In the genomic region with DNA sequence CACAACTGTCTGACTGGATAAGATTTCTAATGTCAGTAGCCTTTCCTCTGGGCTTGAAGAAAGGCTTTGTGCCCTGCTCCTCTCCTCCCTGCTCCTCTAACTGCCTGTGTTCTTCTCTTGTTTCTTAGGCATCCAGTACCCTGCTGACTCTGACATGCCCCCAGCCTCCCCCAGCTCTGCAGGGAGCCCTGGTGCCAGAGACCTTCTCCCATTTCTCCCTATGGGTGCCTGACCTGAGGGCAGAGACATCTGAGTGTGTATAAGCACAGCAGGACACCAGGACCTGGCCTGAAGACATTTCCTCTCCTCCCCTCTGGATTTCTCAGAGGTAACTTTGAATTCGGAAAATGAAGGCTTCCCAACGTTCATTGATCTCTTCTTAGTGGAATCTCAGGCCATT, we compare ENCODE assay signal across 23 cellular contexts. TPM values are rescaled to one million over a fixed set of nuclear protein-coding genes. Genes with fewer than 3 reads are reported as not detected.
DNase-seq lines count a peak whose midpoint lies in the region; ATAC-seq and TF ChIP-seq lines count a peak whose summit lies in the region.
"Had no signal": no experiment of that assay in that cellular context is flagged by ENCODE, and none has a peak within 500 bp of the region (broad histone marks: within the 10 kb centered on the region; RNA-seq: fewer than 3 reads in every experiment).

No MANE protein-coding gene starts in this region.

- peaks cover 36 to 51% (median 39%) of the 10 kb centered on the region in 5 donors for H3K36me3 Mint-ChIP-seq in naive thymus-derived CD4-positive, alpha-beta T cell
- H3K36me3 Mint-ChIP-seq in natural killer cell treated with Interleukin-12 subunit alpha and Interleukin-12 subunit beta and Interleukin-15 and Interleukin-18, amount 100 ng/mL, for 72 hours = peaks cover 32% of the 10 kb centered on the region

- CTCF ChIA-PET in naive thymus-derived CD4-positive, alpha-beta T cell (lab: Charles Lee) = no interaction called here

- no peak for ATAC-seq in naive thymus-derived CD4-positive, alpha-beta T cell
- no peak for ATAC-seq in natural killer cell treated with Interleukin-12 subunit alpha and Interleukin-12 subunit beta and Interleukin-15 and Interleukin-18, amount 100 ng/mL, for 72 hours
- no peak for ATAC-seq in GM21528 (IDR thresholded peaks at IDR 0.05; ENCODE audit: low FRiP score, unreplicated experiment)
- ATAC-seq: stimulated activated naive B cell treated with anti-CD40 and anti-IgM and Interleukin-4, amounts not matched to agents 10 μg/mL and 1 μg/mL and 100 μg/mL, for 72 hours had no signal

- intact Hi-C loops in naive thymus-derived CD4-positive, alpha-beta T cell (cut with micrococcal nuclease) = no loop called here
- intact Hi-C loops in vagina (cut with DNase I) = no loop called here

- peaks cover 3 to 20% of the 10 kb centered on the region in 2 donors for H3K4me1 ChIP-seq in naive thymus-derived CD4-positive, alpha-beta T cell (ENCODE audit: control insufficient read depth in 2 of 2, insufficient read depth in 2 of 2, low read length in 2 of 2)
- no peaks in the 10 kb centered on the region for H3K4me1 ChIP-seq in vagina

- H3K4me1 Mint-ChIP-seq in naive thymus-derived CD4-positive, alpha-beta T cell = peaks cover 41 to 95% (median 82%) of the 10 kb centered on the region in 7 donors
- H3K4me1 Mint-ChIP-seq in natural killer cell treated with Interleukin-12 subunit alpha and Interleukin-12 subunit beta and Interleukin-15 and Interleukin-18, amount 100 ng/mL, for 72 hours (ENCODE audit: low read depth in 2 of 2) = peaks cover 38 to 67% of the 10 kb centered on the region in 2 donors

- H3K27ac ChIP-seq in cingulate gyrus (ENCODE audit: low read depth, low read length) (peak overlapping the region; percentile 84), vagina (no peak overlapping the region)
- H3K27ac ChIP-seq in naive thymus-derived CD4-positive, alpha-beta T cell (ENCODE audit: low read depth, low read length) = no peak overlapping the region
- H3K27ac ChIP-seq: adrenal gland, GM23248, KMS-11, PC-9, skin epidermis, thoracic aorta had no signal

- H3K36me3 ChIP-seq in naive thymus-derived CD4-positive, alpha-beta T cell (ENCODE audit: control insufficient read depth in 2 of 3, insufficient read depth in 3 of 3, low read length in 3 of 3) = peaks cover 0 to 46% (median 9%) of the 10 kb centered on the region in 3 experiments
- peaks cover 0 to 6% of the 10 kb centered on the region in 2 donors for H3K36me3 ChIP-seq in vagina
- H3K36me3 ChIP-seq: thoracic aorta had no signal

- no peak for TF ChIP-seq CTCF in vagina (IDR thresholded peaks at IDR 0.05)

- H3K4me3 ChIP-seq in naive thymus-derived CD4-positive, alpha-beta T cell (ENCODE audit: low read length) = no peak overlapping the region
- H3K4me3 ChIP-seq in vagina = no peak overlapping the region
- H3K4me3 ChIP-seq: adrenal gland, GM23248, PC-9, skin epidermis, thoracic aorta had no signal

- H3K4me3 Mint-ChIP-seq in naive thymus-derived CD4-positive, alpha-beta T cell = peak overlapping the region in 1 of 10 donors; percentile 19
- H3K4me3 Mint-ChIP-seq in natural killer cell treated with Interleukin-12 subunit alpha and Interleukin-12 subunit beta and Interleukin-15 and Interleukin-18, amount 100 ng/mL, for 72 hours = no peak overlapping the region
- H3K4me3 Mint-ChIP-seq: activated CD4-positive, alpha-beta memory T cell treated with anti-CD3 and anti-CD28 coated beads for 36 hours; CD14-positive monocyte; stimulated activated naive B cell treated with anti-CD40 and anti-IgM and Interleukin-4, amounts not matched to agents 10 μg/mL and 1 μg/mL and 100 μg/mL, for 72 hours had no signal

- TF ChIP-seq POLR2A in vagina (IDR thresholded peaks at IDR 0.05) = no peak

- H3K9me3 Mint-ChIP-seq in naive thymus-derived CD4-positive, alpha-beta T cell = no peaks in the 10 kb centered on the region
- no peaks in the 10 kb centered on the region for H3K9me3 Mint-ChIP-seq in natural killer cell treated with Interleukin-12 subunit alpha and Interleukin-12 subunit beta and Interleukin-15 and Interleukin-18, amount 100 ng/mL, for 72 hours
- H3K9me3 Mint-ChIP-seq: activated CD4-positive, alpha-beta memory T cell treated with anti-CD3 and anti-CD28 coated beads for 36 hours; stimulated activated naive B cell treated with anti-CD40 and anti-IgM and Interleukin-4, amounts not matched to agents 10 μg/mL and 1 μg/mL and 100 μg/mL, for 72 hours had no signal

- H3K27me3 Mint-ChIP-seq in naive thymus-derived CD4-positive, alpha-beta T cell = no peaks in the 10 kb centered on the region
- no peaks in the 10 kb centered on the region for H3K27me3 Mint-ChIP-seq in natural killer cell treated with Interleukin-12 subunit alpha and Interleukin-12 subunit beta and Interleukin-15 and Interleukin-18, amount 100 ng/mL, for 72 hours
- H3K27me3 Mint-ChIP-seq: activated CD4-positive, alpha-beta memory T cell treated with anti-CD3 and anti-CD28 coated beads for 36 hours had no signal

- no peaks in the 10 kb centered on the region for H3K9me3 ChIP-seq in naive thymus-derived CD4-positive, alpha-beta T cell (ENCODE audit: control insufficient read depth in 2 of 3, low read length in 3 of 3)
- H3K9me3 ChIP-seq in vagina = no peaks in the 10 kb centered on the region
- H3K9me3 ChIP-seq: adrenal gland, thoracic aorta had no signal

- DNase-seq in NCI-H146 treated with DMSO at 0.1 percent for 48 hours (lab: John Stamatoyannopoulos, UW; ENCODE audit: unreplicated experiment) (peak; percentile 18), vagina (ENCODE audit: extremely low spot score in 2 of 2) (peak; percentile 52 to 74), HUDEP-2 (lab: John Stamatoyannopoulos, UW; ENCODE audit: unreplicated experiment in 76 of 76) (no peak)
- no peak for DNase-seq in naive thymus-derived CD4-positive, alpha-beta T cell
- no peak for DNase-seq in natural killer cell treated with Interleukin-12 subunit alpha and Interleukin-12 subunit beta and Interleukin-15 and Interleukin-18, amount 100 ng/mL, for 72 hours (ENCODE audit: low spot score)
- DNase-seq: activated CD4-positive, alpha-beta memory T cell treated with anti-CD3 and anti-CD28 coated beads for 36 hours; activated CD4-positive, CD25-positive, alpha-beta regulatory T cell; cortex of kidney; GM23248; NCI-H1436; NCI-H510A treated with DMSO at 0.1 percent for 48 hours; NK-92 treated with Interleukin-12 subunit alpha and Interleukin-12 subunit beta, amount 100 ng/mL, for 24 hours; PC-9; Right ventricle myocardium superior; stimulated activated CD4-positive, alpha-beta T cell treated with anti-CD3 and anti-CD28 coated beads, Interleukin-2, amount 100 ng/mL, for 48 hours; stimulated activated naive B cell treated with anti-CD40 and anti-IgM and Interleukin-4, amounts not matched to agents 10 μg/mL and 1 μg/mL and 100 μg/mL, for 72 hours had no signal

- peak overlapping the region in 5 of 9 donors; percentile 22 to 68 (median 34) for H3K27ac Mint-ChIP-seq in naive thymus-derived CD4-positive, alpha-beta T cell
- H3K27ac Mint-ChIP-seq in natural killer cell treated with Interleukin-12 subunit alpha and Interleukin-12 subunit beta and Interleukin-15 and Interleukin-18, amount 100 ng/mL, for 72 hours = peak overlapping the region in 1 of 2 donors; percentile 2
- H3K27ac Mint-ChIP-seq: activated CD4-positive, alpha-beta memory T cell treated with anti-CD3 and anti-CD28 coated beads for 36 hours; CD14-positive monocyte; stimulated activated naive B cell treated with anti-CD40 and anti-IgM and Interleukin-4, amounts not matched to agents 10 μg/mL and 1 μg/mL and 100 μg/mL, for 72 hours had no signal

- no peaks in the 10 kb centered on the region for H3K27me3 ChIP-seq in naive thymus-derived CD4-positive, alpha-beta T cell (ENCODE audit: control insufficient read depth in 2 of 2, insufficient read depth in 2 of 2, low read length in 2 of 2)
- no peaks in the 10 kb centered on the region for H3K27me3 ChIP-seq in vagina
- H3K27me3 ChIP-seq: adrenal gland had no signal

- POLR2A ChIA-PET in naive thymus-derived CD4-positive, alpha-beta T cell (lab: Charles Lee) = no interaction called here

RNA-seq across cellular contexts. Expression of a gene that starts 23.6 kb away (rescaled TPM):
- total RNA-seq in naive thymus-derived CD4-positive, alpha-beta T cell = 10 to 100 TPM; 40.0 to 74.4 (median 61.2) TPM
- 10 to 100 TPM; 21.2 to 23.5 TPM for polyA plus RNA-seq in naive thymus-derived CD4-positive, alpha-beta T cell
- 17.2 TPM for total RNA-seq in vagina
- total RNA-seq in natural killer cell treated with Interleukin-12 subunit alpha and Interleukin-12 subunit beta and Interleukin-15 and Interleukin-18, amount 100 ng/mL, for 72 hours = 10 to 100 TPM; 17.2 to 66.1 TPM

Comparison
In these comparisons a context has a peak if more than half of its experiments do, and no peak if none do; other contexts are left out.
1. DNase-seq: peak in NCI-H146 treated with DMSO at 0.1 percent for 48 hours (single experiment) and vagina (2 of 2); none in naive thymus-derived CD4-positive, alpha-beta T cell (0 of 9), natural killer cell treated with Interleukin-12 subunit alpha and Interleukin-12 subunit beta and Interleukin-15 and Interleukin-18, amount 100 ng/mL, for 72 hours (single experiment) and HUDEP-2 (0 of 76).